ENCODE assay signal across 2 cellular contexts in genomic region chr6:168052291-168052891, GRCh38.
TF ChIP-seq lines count a peak whose summit lies in the region.

No MANE protein-coding gene starts in this region.

TF ChIP-seq in HEK293, 187 proteins besides CTCF, POLR2A, EP300 and RAD21:
- TF ChIP-seq ZIC2 (tag by site-specific recombination; IDR thresholded peaks at IDR 0.05) (peak; percentile 63), SALL2 (tag by site-specific recombination; IDR thresholded peaks at IDR 0.05; ENCODE audit: borderline replicate concordance) (no peak), ZNF133 (tag by site-specific recombination; IDR thresholded peaks at IDR 0.05) (no peak), ZNF560 (tag by site-specific recombination; IDR thresholded peaks at IDR 0.05; ENCODE audit: borderline replicate concordance) (no peak)

TF ChIP-seq in HepG2, 621 proteins besides CTCF, POLR2A, EP300 and RAD21:
- TF ChIP-seq ZNF768 (CRISPR knock-in tag; IDR thresholded peaks at IDR 0.05) (peak; percentile 30; the same call in 1 of the 2 replicates), KLF13 (CRISPR knock-in tag; IDR thresholded peaks at IDR 0.05) (no peak), ZNF580 (CRISPR knock-in tag; IDR thresholded peaks at IDR 0.05; ENCODE audit: borderline replicate concordance, low read depth) (no peak)
